1 cellular context compared by ENCODE assay signal in genomic region chr2:159584796-159585195, GRCh38.
TF ChIP-seq lines count a peak whose summit lies in the region.

No MANE protein-coding gene starts in this region.

TF ChIP-seq in H1, 55 proteins besides CTCF, POLR2A, EP300 and RAD21 (continued from another document):
- TF ChIP-seq KDM4A (IDR thresholded peaks at IDR 0.05; ENCODE audit: low read depth, low read length, severe bottlenecking) (no peak), KDM5A (IDR thresholded peaks at IDR 0.05; ENCODE audit: low read length) (no peak), CHD1 (IDR thresholded peaks at IDR 0.05; ENCODE audit: low read depth, low read length) (no peak), SUZ12 (IDR thresholded peaks at IDR 0.05; ENCODE audit: low read length) (no peak), HDAC6 (IDR thresholded peaks at IDR 0.05; ENCODE audit: low read depth, low read length) (no peak), KDM1A (IDR thresholded peaks at IDR 0.05; ENCODE audit: borderline replicate concordance, low read length) (no peak)
- TF ChIP-seq, protein P1, sequence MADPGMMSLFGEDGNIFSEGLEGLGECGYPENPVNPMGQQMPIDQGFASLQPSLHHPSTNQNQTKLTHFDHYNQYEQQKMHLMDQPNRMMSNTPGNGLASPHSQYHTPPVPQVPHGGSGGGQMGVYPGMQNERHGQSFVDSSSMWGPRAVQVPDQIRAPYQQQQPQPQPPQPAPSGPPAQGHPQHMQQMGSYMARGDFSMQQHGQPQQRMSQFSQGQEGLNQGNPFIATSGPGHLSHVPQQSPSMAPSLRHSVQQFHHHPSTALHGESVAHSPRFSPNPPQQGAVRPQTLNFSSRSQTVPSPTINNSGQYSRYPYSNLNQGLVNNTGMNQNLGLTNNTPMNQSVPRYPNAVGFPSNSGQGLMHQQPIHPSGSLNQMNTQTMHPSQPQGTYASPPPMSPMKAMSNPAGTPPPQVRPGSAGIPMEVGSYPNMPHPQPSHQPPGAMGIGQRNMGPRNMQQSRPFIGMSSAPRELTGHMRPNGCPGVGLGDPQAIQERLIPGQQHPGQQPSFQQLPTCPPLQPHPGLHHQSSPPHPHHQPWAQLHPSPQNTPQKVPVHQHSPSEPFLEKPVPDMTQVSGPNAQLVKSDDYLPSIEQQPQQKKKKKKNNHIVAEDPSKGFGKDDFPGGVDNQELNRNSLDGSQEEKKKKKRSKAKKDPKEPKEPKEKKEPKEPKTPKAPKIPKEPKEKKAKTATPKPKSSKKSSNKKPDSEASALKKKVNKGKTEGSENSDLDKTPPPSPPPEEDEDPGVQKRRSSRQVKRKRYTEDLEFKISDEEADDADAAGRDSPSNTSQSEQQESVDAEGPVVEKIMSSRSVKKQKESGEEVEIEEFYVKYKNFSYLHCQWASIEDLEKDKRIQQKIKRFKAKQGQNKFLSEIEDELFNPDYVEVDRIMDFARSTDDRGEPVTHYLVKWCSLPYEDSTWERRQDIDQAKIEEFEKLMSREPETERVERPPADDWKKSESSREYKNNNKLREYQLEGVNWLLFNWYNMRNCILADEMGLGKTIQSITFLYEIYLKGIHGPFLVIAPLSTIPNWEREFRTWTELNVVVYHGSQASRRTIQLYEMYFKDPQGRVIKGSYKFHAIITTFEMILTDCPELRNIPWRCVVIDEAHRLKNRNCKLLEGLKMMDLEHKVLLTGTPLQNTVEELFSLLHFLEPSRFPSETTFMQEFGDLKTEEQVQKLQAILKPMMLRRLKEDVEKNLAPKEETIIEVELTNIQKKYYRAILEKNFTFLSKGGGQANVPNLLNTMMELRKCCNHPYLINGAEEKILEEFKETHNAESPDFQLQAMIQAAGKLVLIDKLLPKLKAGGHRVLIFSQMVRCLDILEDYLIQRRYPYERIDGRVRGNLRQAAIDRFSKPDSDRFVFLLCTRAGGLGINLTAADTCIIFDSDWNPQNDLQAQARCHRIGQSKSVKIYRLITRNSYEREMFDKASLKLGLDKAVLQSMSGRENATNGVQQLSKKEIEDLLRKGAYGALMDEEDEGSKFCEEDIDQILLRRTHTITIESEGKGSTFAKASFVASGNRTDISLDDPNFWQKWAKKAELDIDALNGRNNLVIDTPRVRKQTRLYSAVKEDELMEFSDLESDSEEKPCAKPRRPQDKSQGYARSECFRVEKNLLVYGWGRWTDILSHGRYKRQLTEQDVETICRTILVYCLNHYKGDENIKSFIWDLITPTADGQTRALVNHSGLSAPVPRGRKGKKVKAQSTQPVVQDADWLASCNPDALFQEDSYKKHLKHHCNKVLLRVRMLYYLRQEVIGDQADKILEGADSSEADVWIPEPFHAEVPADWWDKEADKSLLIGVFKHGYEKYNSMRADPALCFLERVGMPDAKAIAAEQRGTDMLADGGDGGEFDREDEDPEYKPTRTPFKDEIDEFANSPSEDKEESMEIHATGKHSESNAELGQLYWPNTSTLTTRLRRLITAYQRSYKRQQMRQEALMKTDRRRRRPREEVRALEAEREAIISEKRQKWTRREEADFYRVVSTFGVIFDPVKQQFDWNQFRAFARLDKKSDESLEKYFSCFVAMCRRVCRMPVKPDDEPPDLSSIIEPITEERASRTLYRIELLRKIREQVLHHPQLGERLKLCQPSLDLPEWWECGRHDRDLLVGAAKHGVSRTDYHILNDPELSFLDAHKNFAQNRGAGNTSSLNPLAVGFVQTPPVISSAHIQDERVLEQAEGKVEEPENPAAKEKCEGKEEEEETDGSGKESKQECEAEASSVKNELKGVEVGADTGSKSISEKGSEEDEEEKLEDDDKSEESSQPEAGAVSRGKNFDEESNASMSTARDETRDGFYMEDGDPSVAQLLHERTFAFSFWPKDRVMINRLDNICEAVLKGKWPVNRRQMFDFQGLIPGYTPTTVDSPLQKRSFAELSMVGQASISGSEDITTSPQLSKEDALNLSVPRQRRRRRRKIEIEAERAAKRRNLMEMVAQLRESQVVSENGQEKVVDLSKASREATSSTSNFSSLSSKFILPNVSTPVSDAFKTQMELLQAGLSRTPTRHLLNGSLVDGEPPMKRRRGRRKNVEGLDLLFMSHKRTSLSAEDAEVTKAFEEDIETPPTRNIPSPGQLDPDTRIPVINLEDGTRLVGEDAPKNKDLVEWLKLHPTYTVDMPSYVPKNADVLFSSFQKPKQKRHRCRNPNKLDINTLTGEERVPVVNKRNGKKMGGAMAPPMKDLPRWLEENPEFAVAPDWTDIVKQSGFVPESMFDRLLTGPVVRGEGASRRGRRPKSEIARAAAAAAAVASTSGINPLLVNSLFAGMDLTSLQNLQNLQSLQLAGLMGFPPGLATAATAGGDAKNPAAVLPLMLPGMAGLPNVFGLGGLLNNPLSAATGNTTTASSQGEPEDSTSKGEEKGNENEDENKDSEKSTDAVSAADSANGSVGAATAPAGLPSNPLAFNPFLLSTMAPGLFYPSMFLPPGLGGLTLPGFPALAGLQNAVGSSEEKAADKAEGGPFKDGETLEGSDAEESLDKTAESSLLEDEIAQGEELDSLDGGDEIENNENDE (IDR thresholded peaks at IDR 0.05; ENCODE audit: insufficient replicate concordance, low read length): no peak
